Comparison of ENCODE assay signal across 8 cellular contexts in genomic region chr16:58843675-58844074, GRCh38.
DNase-seq lines count a peak whose midpoint lies in the region; ATAC-seq and TF ChIP-seq lines count a peak whose summit lies in the region.

No MANE protein-coding gene starts in this region.

- H3K9me3 ChIP-seq in prostate gland (no peaks in the 10 kb centered on the region), left lung (peaks cover 0 to 1% of the 10 kb centered on the region in 2 donors)
- no peaks in the 10 kb centered on the region for H3K9me3 ChIP-seq in naive thymus-derived CD4-positive, alpha-beta T cell (ENCODE audit: control insufficient read depth in 2 of 3, low read length in 3 of 3)

- H3K4me3 ChIP-seq in fibroblast of pulmonary artery (replicated peaks; ENCODE audit: low read depth, low read length) (no peak overlapping the region), prostate gland (no peak overlapping the region), left lung (no peak overlapping the region)
- H3K4me3 ChIP-seq in naive thymus-derived CD4-positive, alpha-beta T cell (ENCODE audit: low read length), result no peak overlapping the region

- H3K4me3 Mint-ChIP-seq in naive thymus-derived CD8-positive, alpha-beta T cell, result no peak overlapping the region
- no peak overlapping the region for H3K4me3 Mint-ChIP-seq in naive thymus-derived CD4-positive, alpha-beta T cell

- 19% methylated on average over 2 of the region's 2 CpGs for WGBS in prostate gland

- DNase-seq in AG08396 (ENCODE audit: low spot score) (peak; percentile 22), NCI-H748 treated with DMSO at 0.1 percent for 48 hours (lab: John Stamatoyannopoulos, UW) (peak; percentile 1), fibroblast of pulmonary artery (ENCODE audit: low read depth) (peak; percentile 36), prostate gland (ENCODE audit: low spot score) (no peak), left lung (no peak)
- DNase-seq in naive thymus-derived CD8-positive, alpha-beta T cell, result no peak
- no peak for DNase-seq in naive thymus-derived CD4-positive, alpha-beta T cell

- H3K4me1 Mint-ChIP-seq in naive thymus-derived CD8-positive, alpha-beta T cell, result no peaks in the 10 kb centered on the region
- no peaks in the 10 kb centered on the region for H3K4me1 Mint-ChIP-seq in naive thymus-derived CD4-positive, alpha-beta T cell

- H3K36me3 ChIP-seq in prostate gland (no peaks in the 10 kb centered on the region), left lung (no peaks in the 10 kb centered on the region)
- H3K36me3 ChIP-seq in naive thymus-derived CD4-positive, alpha-beta T cell (ENCODE audit: control insufficient read depth in 2 of 3, insufficient read depth in 3 of 3, low read length in 3 of 3), result no peaks in the 10 kb centered on the region

- CTCF ChIA-PET in naive thymus-derived CD4-positive, alpha-beta T cell (lab: Charles Lee), result interaction anchor here (0.7 kb wide), 1 partner anchor 175 kb away, joined by 3 read pairs; no protein-coding TSS in a partner anchor

- ATAC-seq in GM19467 (IDR thresholded peaks at IDR 0.05; ENCODE audit: unreplicated experiment) (peak; percentile 58), left lung (no peak)
- ATAC-seq in naive thymus-derived CD8-positive, alpha-beta T cell, result no peak
- no peak for ATAC-seq in naive thymus-derived CD4-positive, alpha-beta T cell

- POLR2A ChIA-PET in naive thymus-derived CD8-positive, alpha-beta T cell (lab: Charles Lee), result no interaction called here
- POLR2A ChIA-PET in naive thymus-derived CD4-positive, alpha-beta T cell (lab: Charles Lee), result no interaction called here

- H3K27ac ChIP-seq in prostate gland (no peak overlapping the region), left lung (no peak overlapping the region)
- no peak overlapping the region for H3K27ac ChIP-seq in naive thymus-derived CD4-positive, alpha-beta T cell (ENCODE audit: low read depth, low read length)

- peaks cover 0 to 9% (median 0%) of the 10 kb centered on the region in 5 donors for H3K27me3 Mint-ChIP-seq in naive thymus-derived CD8-positive, alpha-beta T cell
- H3K27me3 Mint-ChIP-seq in naive thymus-derived CD4-positive, alpha-beta T cell, result peaks cover 0 to 15% (median 3%) of the 10 kb centered on the region in 5 donors

- intact Hi-C loops in prostate gland (cut with DNase I) (no loop called here), left lung (cut with DNase I) (no loop called here)
- intact Hi-C loops in naive thymus-derived CD4-positive, alpha-beta T cell (cut with micrococcal nuclease), result no loop called here

- H3K4me1 ChIP-seq in prostate gland (replicated peaks) (no peaks in the 10 kb centered on the region), left lung (no peaks in the 10 kb centered on the region)
- H3K4me1 ChIP-seq in naive thymus-derived CD4-positive, alpha-beta T cell (ENCODE audit: control insufficient read depth in 2 of 2, insufficient read depth in 2 of 2, low read length in 2 of 2), result no peaks in the 10 kb centered on the region

- no peak for TF ChIP-seq CTCF in fibroblast of pulmonary artery (IDR thresholded peaks at IDR 0.05; ENCODE audit: low read length, missing control alignments)
- no peak for TF ChIP-seq CTCF in prostate gland (IDR thresholded peaks at IDR 0.05)
- TF ChIP-seq CTCF in left lung (IDR thresholded peaks at IDR 0.05), result no peak

- H3K36me3 Mint-ChIP-seq in naive thymus-derived CD8-positive, alpha-beta T cell, result no peaks in the 10 kb centered on the region
- no peaks in the 10 kb centered on the region for H3K36me3 Mint-ChIP-seq in naive thymus-derived CD4-positive, alpha-beta T cell

- H3K9me3 Mint-ChIP-seq in naive thymus-derived CD8-positive, alpha-beta T cell, result peaks cover 0 to 8% (median 0%) of the 10 kb centered on the region in 9 donors
- peaks cover 0 to 9% (median 0%) of the 10 kb centered on the region in 11 donors for H3K9me3 Mint-ChIP-seq in naive thymus-derived CD4-positive, alpha-beta T cell

- TF ChIP-seq POLR2A in prostate gland (IDR thresholded peaks at IDR 0.05), result no peak

- H3K27ac Mint-ChIP-seq in naive thymus-derived CD8-positive, alpha-beta T cell, result no peak overlapping the region
- H3K27ac Mint-ChIP-seq in naive thymus-derived CD4-positive, alpha-beta T cell, result no peak overlapping the region

- no peaks in the 10 kb centered on the region for H3K27me3 ChIP-seq in prostate gland (replicated peaks; ENCODE audit: insufficient read depth)
- H3K27me3 ChIP-seq in left lung, result no peaks in the 10 kb centered on the region
- no peaks in the 10 kb centered on the region for H3K27me3 ChIP-seq in naive thymus-derived CD4-positive, alpha-beta T cell (ENCODE audit: control insufficient read depth in 2 of 2, insufficient read depth in 2 of 2, low read length in 2 of 2)

Comparison
In these comparisons a context has a peak if more than half of its experiments do, and no peak if none do; other contexts are left out.
1. DNase-seq: peak in AG08396 (single experiment), NCI-H748 treated with DMSO at 0.1 percent for 48 hours (single experiment) and fibroblast of pulmonary artery (single experiment); none in prostate gland (single experiment), naive thymus-derived CD8-positive, alpha-beta T cell (0 of 10), left lung (0 of 2) and naive thymus-derived CD4-positive, alpha-beta T cell (0 of 9).